In genomic region chr2:200810252-200810650, GRCh38 we compare ENCODE assay signal across 8 cellular contexts. TPM values are rescaled to one million over a fixed set of nuclear protein-coding genes. Genes with fewer than 3 reads are reported as not detected.
DNase-seq lines count a peak whose midpoint lies in the region; ATAC-seq and TF ChIP-seq lines count a peak whose summit lies in the region.

No MANE protein-coding gene starts in this region.

- H3K4me3 Mint-ChIP-seq in activated naive CD4-positive, alpha-beta T cell treated with anti-CD3 and anti-CD28 coated beads, Interleukin-2, amount 10 ng/mL, durations not matched to agents 7 days and 5 days, result peak overlapping the region; percentile 88
- H3K4me3 Mint-ChIP-seq in activated naive CD8-positive, alpha-beta T cell treated with anti-CD3 and anti-CD28 coated beads, Interleukin-2, amount 50 U/mL, for 24 hours, result peak overlapping the region; percentile 98

- CTCF ChIA-PET in activated naive CD4-positive, alpha-beta T cell treated with anti-CD3 and anti-CD28 coated beads, Interleukin-2, amount 10 ng/mL, durations not matched to agents 7 days and 5 days (lab: Charles Lee), result interaction anchor here (3.0 kb wide), 1 partner anchor 98 kb away, joined by 10 read pairs; no protein-coding TSS in a partner anchor

- intact Hi-C loops in thyroid gland (cut with DNase I), result loop anchor here (5.0 kb wide), 2 partner anchors 52 to 98 kb away; partner anchors contain the start of gene CLK1

- no peaks in the 10 kb centered on the region for H3K9me3 Mint-ChIP-seq in activated naive CD4-positive, alpha-beta T cell treated with anti-CD3 and anti-CD28 coated beads, Interleukin-2, amount 10 ng/mL, durations not matched to agents 7 days and 5 days
- H3K9me3 Mint-ChIP-seq in activated naive CD4-positive, alpha-beta T cell treated with anti-CD3 and anti-CD28 coated beads, Interleukin-2, amount 50 U/mL, for 72 hours, result no peaks in the 10 kb centered on the region
- H3K9me3 Mint-ChIP-seq in activated naive CD8-positive, alpha-beta T cell treated with anti-CD3 and anti-CD28 coated beads, Interleukin-2, amount 50 U/mL, for 24 hours, result no peaks in the 10 kb centered on the region

- peaks cover 23% of the 10 kb centered on the region for H3K36me3 Mint-ChIP-seq in activated naive CD4-positive, alpha-beta T cell treated with anti-CD3 and anti-CD28 coated beads, Interleukin-2, amount 10 ng/mL, durations not matched to agents 7 days and 5 days
- H3K36me3 Mint-ChIP-seq in activated naive CD4-positive, alpha-beta T cell treated with anti-CD3 and anti-CD28 coated beads, Interleukin-2, amount 50 U/mL, for 72 hours, result peaks cover 27 to 28% of the 10 kb centered on the region in 2 donors
- peaks cover 27% of the 10 kb centered on the region for H3K36me3 Mint-ChIP-seq in activated naive CD8-positive, alpha-beta T cell treated with anti-CD3 and anti-CD28 coated beads, Interleukin-2, amount 50 U/mL, for 24 hours (ENCODE audit: low read depth)

- WGBS in thyroid gland, 2 donors, result 37 to 64% methylated on average over 1 of the region's 1 CpG

- H3K27me3 ChIP-seq in layer of hippocampus (ENCODE audit: control insufficient read depth, insufficient read depth, low read length) (no peaks in the 10 kb centered on the region), thyroid gland (no peaks in the 10 kb centered on the region)

- H3K4me1 Mint-ChIP-seq in activated naive CD4-positive, alpha-beta T cell treated with anti-CD3 and anti-CD28 coated beads, Interleukin-2, amount 10 ng/mL, durations not matched to agents 7 days and 5 days, result peaks cover 35% of the 10 kb centered on the region
- H3K4me1 Mint-ChIP-seq in activated naive CD8-positive, alpha-beta T cell treated with anti-CD3 and anti-CD28 coated beads, Interleukin-2, amount 50 U/mL, for 24 hours, result peaks cover 40% of the 10 kb centered on the region

- ATAC-seq in activated naive CD4-positive, alpha-beta T cell treated with anti-CD3 and anti-CD28 coated beads, Interleukin-2, amount 50 U/mL, for 72 hours, result no peak
- no peak for ATAC-seq in activated naive CD8-positive, alpha-beta T cell treated with anti-CD3 and anti-CD28 coated beads, Interleukin-2, amount 50 U/mL, for 24 hours

- H3K27ac ChIP-seq in layer of hippocampus (ENCODE audit: low read depth, low read length) (peak overlapping the region; percentile 99), thyroid gland (peak overlapping the region in 2 of 3 donors; percentile 92 to 97)

- H3K4me3 ChIP-seq in thyroid gland (replicated peaks in 1 of 3), result no peak overlapping the region

- H3K4me1 ChIP-seq in thyroid gland, result peaks cover 19 to 23% of the 10 kb centered on the region in 2 donors

- no peak for TF ChIP-seq POLR2A in thyroid gland (IDR thresholded peaks at IDR 0.05)

- no peaks in the 10 kb centered on the region for H3K36me3 ChIP-seq in thyroid gland

- no peaks in the 10 kb centered on the region for H3K9me3 ChIP-seq in thyroid gland

- peaks cover 10% of the 10 kb centered on the region for H3K27me3 Mint-ChIP-seq in activated naive CD4-positive, alpha-beta T cell treated with anti-CD3 and anti-CD28 coated beads, Interleukin-2, amount 10 ng/mL, durations not matched to agents 7 days and 5 days
- no peaks in the 10 kb centered on the region for H3K27me3 Mint-ChIP-seq in activated naive CD8-positive, alpha-beta T cell treated with anti-CD3 and anti-CD28 coated beads, Interleukin-2, amount 50 U/mL, for 24 hours

- TF ChIP-seq CTCF in thyroid gland (IDR thresholded peaks at IDR 0.05), result no peak

- H3K27ac Mint-ChIP-seq in activated naive CD4-positive, alpha-beta T cell treated with anti-CD3 and anti-CD28 coated beads, Interleukin-2, amount 10 ng/mL, durations not matched to agents 7 days and 5 days, result peak overlapping the region; percentile 91
- H3K27ac Mint-ChIP-seq in activated naive CD4-positive, alpha-beta T cell treated with anti-CD3 and anti-CD28 coated beads, Interleukin-2, amount 50 U/mL, for 72 hours, result peak overlapping the region in 1 of 2 donors; percentile 100
- peak overlapping the region; percentile 95 for H3K27ac Mint-ChIP-seq in activated naive CD8-positive, alpha-beta T cell treated with anti-CD3 and anti-CD28 coated beads, Interleukin-2, amount 50 U/mL, for 24 hours

- DNase-seq in activated naive CD4-positive, alpha-beta T cell treated with anti-CD3 and anti-CD28 coated beads, Interleukin-2, amount 10 ng/mL, durations not matched to agents 7 days and 5 days, result no peak
- no peak for DNase-seq in activated naive CD4-positive, alpha-beta T cell treated with anti-CD3 and anti-CD28 coated beads, Interleukin-2, amount 50 U/mL, for 72 hours (ENCODE audit: low spot score in 2 of 2)
- no peak for DNase-seq in activated naive CD8-positive, alpha-beta T cell treated with anti-CD3 and anti-CD28 coated beads, Interleukin-2, amount 50 U/mL, for 24 hours
- no peak for DNase-seq in thyroid gland
- no peak for DNase-seq in cerebellar nuclear complex (lab: John Stamatoyannopoulos, UW)
- no peak for DNase-seq in NCI-H2196 (lab: John Stamatoyannopoulos, UW; ENCODE audit: unreplicated experiment)
- no peak for DNase-seq in NCI-H82 (lab: John Stamatoyannopoulos, UW)

RNA-seq across cellular contexts. Expression of gene BZW1, which starts 1.5 kb away (rescaled TPM):
- total RNA-seq in activated naive CD4-positive, alpha-beta T cell treated with anti-CD3 and anti-CD28 coated beads, Interleukin-2, amount 50 U/mL, for 72 hours, result 100 to 1,000 TPM; 492 to 527 TPM
- total RNA-seq in thyroid gland, result 100 to 1,000 TPM; 136 to 192 (median 144) TPM

RNA-seq across cellular contexts. Expression of gene CLK1, which starts 54.2 kb away (rescaled TPM):
- total RNA-seq in activated naive CD4-positive, alpha-beta T cell treated with anti-CD3 and anti-CD28 coated beads, Interleukin-2, amount 50 U/mL, for 72 hours, result 100 to 1,000 TPM; 138 to 261 TPM
- 100 to 1,000 TPM; 102 to 262 (median 191) TPM for total RNA-seq in thyroid gland
